In genomic region chr13:109481046-109481445, GRCh38 we compare ENCODE assay signal across 9 cellular contexts.
"Had no signal": no experiment of that assay in that cellular context is flagged by ENCODE, and none has a peak within 500 bp of the region (broad histone marks: within the 10 kb centered on the region; RNA-seq: fewer than 3 reads in every experiment).

No MANE protein-coding gene starts in this region.

- H3K9me3 ChIP-seq: heart right ventricle, thyroid gland had no signal

- ATAC-seq: activated T-cell treated with anti-CD3 and anti-CD28 coated beads, Interleukin-2, amount 50 U/mL, for 4 hours; esophagus mucosa had no signal

- H3K36me3 ChIP-seq: heart right ventricle, thyroid gland had no signal

- H3K27me3 ChIP-seq: thyroid gland had no signal

- H3K27ac ChIP-seq: heart right ventricle, thyroid gland had no signal

- H3K4me3 ChIP-seq: heart right ventricle, thyroid gland had no signal

- DNase-seq: activated CD4-positive, alpha-beta memory T cell treated with anti-CD3 and anti-CD28 coated beads for 36 hours; activated effector memory CD4-positive, alpha-beta T cell treated with anti-CD3 and anti-CD28 coated beads, Interleukin-2, amount 50 U/mL, for 16 hours; activated T-cell treated with anti-CD3 and anti-CD28 coated beads, Interleukin-2, amount 50 U/mL, for 4 hours; anterior cingulate cortex; heart right ventricle; left ventricle myocardium superior; nephron progenitor cell; thyroid gland had no signal

- H3K4me1 ChIP-seq: thyroid gland had no signal
